ENCODE assay signal across 8 cellular contexts in the genomic region with DNA sequence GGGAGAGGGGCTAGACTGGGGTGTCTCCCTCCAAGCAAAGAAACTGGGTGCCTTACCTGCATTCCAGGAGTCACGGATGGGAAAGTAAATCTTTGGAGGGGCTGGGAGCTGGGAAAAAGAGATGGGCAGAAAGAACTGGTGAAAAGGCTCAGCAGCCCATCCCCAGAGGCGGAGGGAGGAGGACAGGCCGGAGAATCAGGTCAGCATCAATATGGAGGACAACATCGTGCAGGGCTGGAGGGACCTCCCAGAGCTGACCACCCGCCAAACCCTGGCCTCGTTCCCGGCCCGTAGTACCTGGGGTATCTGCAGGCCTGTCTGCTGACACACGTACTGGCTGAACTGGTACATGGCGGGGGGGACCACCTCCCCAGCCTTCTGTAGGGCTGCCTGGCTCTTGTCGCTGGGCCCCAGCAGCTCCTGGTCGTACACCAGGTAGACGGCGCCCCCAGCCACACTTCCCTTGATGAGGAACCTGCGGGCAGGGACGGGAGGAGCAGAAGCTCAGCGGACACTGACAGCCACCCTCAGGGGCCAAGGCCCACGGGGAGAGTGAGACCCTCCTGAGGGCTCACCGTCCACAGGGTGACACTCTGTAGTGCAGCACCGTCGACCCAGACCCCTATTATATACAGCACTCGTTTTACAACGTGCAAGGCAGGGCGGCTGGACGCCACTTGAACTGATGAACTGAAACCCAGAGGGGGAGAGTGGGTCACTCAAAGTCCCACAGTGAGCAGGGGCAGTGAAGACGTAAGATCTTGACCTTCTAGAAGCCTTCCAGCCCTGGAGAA.
DNase-seq lines count a peak whose midpoint lies in the region; ATAC-seq and TF ChIP-seq lines count a peak whose summit lies in the region.

No MANE protein-coding gene starts in this region.

- ATAC-seq in SK-N-SH treated with all-trans-retinoic acid at 6 μM for 48 hours (peak; percentile 13), HG02571 (IDR thresholded peaks at IDR 0.05; ENCODE audit: unreplicated experiment) (no peak), GM19452 (IDR thresholded peaks at IDR 0.05; ENCODE audit: unreplicated experiment) (no peak)

- H3K4me3 ChIP-seq in GM12865 (ENCODE audit: low read depth, low read length) (peak overlapping the region; percentile 75), fibroblast of mammary gland (ENCODE audit: control insufficient read depth, low read depth, low read length) (peak overlapping the region; percentile 98), retinal pigment epithelial cell (ENCODE audit: low read length) (peak overlapping the region; percentile 97)

- TF ChIP-seq CTCF in GM12865 (IDR thresholded peaks at IDR 0.05; ENCODE audit: insufficient read depth, low read depth, low read length, missing control alignments) (no peak), fibroblast of mammary gland (conservative IDR thresholded peaks at IDR 0.05; ENCODE audit: control insufficient read depth, insufficient read depth, low read depth, low read length) (no peak), retinal pigment epithelial cell (conservative IDR thresholded peaks at IDR 0.05; ENCODE audit: low read depth, low read length) (no peak)

- DNase-seq in GM12865 (ENCODE audit: low read depth), result no peak
- DNase-seq in fibroblast of mammary gland (ENCODE audit: low read depth), result no peak
- DNase-seq in retinal pigment epithelial cell (ENCODE audit: low read depth), result no peak
- DNase-seq in NCI-H2227 (lab: John Stamatoyannopoulos, UW; ENCODE audit: unreplicated experiment), result no peak
- DNase-seq in superior temporal gyrus (ENCODE audit: extremely low spot score), result no peak

TF ChIP-seq in SK-N-SH treated with all-trans-retinoic acid at 6 μM for 48 hours, 23 proteins besides CTCF, POLR2A, EP300 and RAD21:
- TF ChIP-seq SNAI2 (CRISPR knock-in tag; IDR thresholded peaks at IDR 0.05), result no peak
- no peak for TF ChIP-seq ZNF70 (CRISPR knock-in tag; IDR thresholded peaks at IDR 0.05)
- no peak for TF ChIP-seq OSR1 (CRISPR knock-in tag; IDR thresholded peaks at IDR 0.05)
- no peak for TF ChIP-seq GLIS3 (CRISPR knock-in tag; IDR thresholded peaks at IDR 0.05)
- no peak for TF ChIP-seq TSHZ2 (CRISPR knock-in tag; IDR thresholded peaks at IDR 0.05)
- no peak for TF ChIP-seq ISL1 (CRISPR knock-in tag; IDR thresholded peaks at IDR 0.05)
- no peak for TF ChIP-seq RARB (CRISPR knock-in tag; IDR thresholded peaks at IDR 0.05)
- TF ChIP-seq ZC3H10 (CRISPR knock-in tag; IDR thresholded peaks at IDR 0.05), result no peak
- no peak for TF ChIP-seq BACH2 (CRISPR knock-in tag; IDR thresholded peaks at IDR 0.05; ENCODE audit: borderline replicate concordance)
- no peak for TF ChIP-seq TCF4 (CRISPR knock-in tag; IDR thresholded peaks at IDR 0.05; ENCODE audit: borderline replicate concordance)
- TF ChIP-seq ARNTL (CRISPR knock-in tag; IDR thresholded peaks at IDR 0.05; ENCODE audit: borderline replicate concordance, low read depth), result no peak
- TF ChIP-seq PPARA (CRISPR knock-in tag; IDR thresholded peaks at IDR 0.05; ENCODE audit: borderline replicate concordance), result no peak
- TF ChIP-seq, protein P1, sequence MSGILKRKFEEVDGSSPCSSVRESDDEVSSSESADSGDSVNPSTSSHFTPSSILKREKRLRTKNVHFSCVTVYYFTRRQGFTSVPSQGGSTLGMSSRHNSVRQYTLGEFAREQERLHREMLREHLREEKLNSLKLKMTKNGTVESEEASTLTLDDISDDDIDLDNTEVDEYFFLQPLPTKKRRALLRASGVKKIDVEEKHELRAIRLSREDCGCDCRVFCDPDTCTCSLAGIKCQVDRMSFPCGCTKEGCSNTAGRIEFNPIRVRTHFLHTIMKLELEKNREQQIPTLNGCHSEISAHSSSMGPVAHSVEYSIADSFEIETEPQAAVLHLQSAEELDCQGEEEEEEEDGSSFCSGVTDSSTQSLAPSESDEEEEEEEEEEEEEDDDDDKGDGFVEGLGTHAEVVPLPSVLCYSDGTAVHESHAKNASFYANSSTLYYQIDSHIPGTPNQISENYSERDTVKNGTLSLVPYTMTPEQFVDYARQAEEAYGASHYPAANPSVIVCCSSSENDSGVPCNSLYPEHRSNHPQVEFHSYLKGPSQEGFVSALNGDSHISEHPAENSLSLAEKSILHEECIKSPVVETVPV (CRISPR knock-in tag; IDR thresholded peaks at IDR 0.05), result no peak
- TF ChIP-seq, protein P2, sequence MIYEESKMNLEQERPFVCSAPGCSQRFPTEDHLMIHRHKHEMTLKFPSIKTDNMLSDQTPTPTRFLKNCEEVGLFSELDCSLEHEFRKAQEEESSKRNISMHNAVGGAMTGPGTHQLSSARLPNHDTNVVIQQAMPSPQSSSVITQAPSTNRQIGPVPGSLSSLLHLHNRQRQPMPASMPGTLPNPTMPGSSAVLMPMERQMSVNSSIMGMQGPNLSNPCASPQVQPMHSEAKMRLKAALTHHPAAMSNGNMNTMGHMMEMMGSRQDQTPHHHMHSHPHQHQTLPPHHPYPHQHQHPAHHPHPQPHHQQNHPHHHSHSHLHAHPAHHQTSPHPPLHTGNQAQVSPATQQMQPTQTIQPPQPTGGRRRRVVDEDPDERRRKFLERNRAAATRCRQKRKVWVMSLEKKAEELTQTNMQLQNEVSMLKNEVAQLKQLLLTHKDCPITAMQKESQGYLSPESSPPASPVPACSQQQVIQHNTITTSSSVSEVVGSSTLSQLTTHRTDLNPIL (CRISPR knock-in tag; IDR thresholded peaks at IDR 0.05; ENCODE audit: low read depth), result no peak
- TF ChIP-seq ESRRG (CRISPR knock-in tag; IDR thresholded peaks at IDR 0.05), result no peak
- TF ChIP-seq, protein P3, sequence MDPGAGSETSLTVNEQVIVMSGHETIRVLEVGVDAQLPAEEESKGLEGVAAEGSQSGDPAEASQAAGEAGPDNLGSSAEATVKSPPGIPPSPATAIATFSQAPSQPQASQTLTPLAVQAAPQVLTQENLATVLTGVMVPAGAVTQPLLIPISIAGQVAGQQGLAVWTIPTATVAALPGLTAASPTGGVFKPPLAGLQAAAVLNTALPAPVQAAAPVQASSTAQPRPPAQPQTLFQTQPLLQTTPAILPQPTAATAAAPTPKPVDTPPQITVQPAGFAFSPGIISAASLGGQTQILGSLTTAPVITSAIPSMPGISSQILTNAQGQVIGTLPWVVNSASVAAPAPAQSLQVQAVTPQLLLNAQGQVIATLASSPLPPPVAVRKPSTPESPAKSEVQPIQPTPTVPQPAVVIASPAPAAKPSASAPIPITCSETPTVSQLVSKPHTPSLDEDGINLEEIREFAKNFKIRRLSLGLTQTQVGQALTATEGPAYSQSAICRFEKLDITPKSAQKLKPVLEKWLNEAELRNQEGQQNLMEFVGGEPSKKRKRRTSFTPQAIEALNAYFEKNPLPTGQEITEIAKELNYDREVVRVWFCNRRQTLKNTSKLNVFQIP (CRISPR knock-in tag; IDR thresholded peaks at IDR 0.05; ENCODE audit: borderline replicate concordance, low read depth), result no peak
- no peak for TF ChIP-seq ZFP3 (CRISPR knock-in tag; IDR thresholded peaks at IDR 0.05)
- no peak for TF ChIP-seq ZFP30 (CRISPR knock-in tag; IDR thresholded peaks at IDR 0.05)
